In genomic region chr7:604884-605531, GRCh38 we compare ENCODE assay signal across 10 cellular contexts.
DNase-seq lines count a peak whose midpoint lies in the region; ATAC-seq, FAIRE-seq and TF ChIP-seq lines count a peak whose summit lies in the region.
"Had no signal": no experiment of that assay in that cellular context is flagged by ENCODE, and none has a peak within 500 bp of the region (broad histone marks: within the 10 kb centered on the region; RNA-seq: fewer than 3 reads in every experiment).

No MANE protein-coding gene starts in this region.

- no peak for ATAC-seq in HG03025 (IDR thresholded peaks at IDR 0.05; ENCODE audit: low FRiP score, unreplicated experiment)

- H3K36me3 Mint-ChIP-seq in astrocyte (ENCODE audit: low read depth, unreplicated experiment): peaks cover 2% of the 10 kb centered on the region

- peak overlapping the region; percentile 40 for H3K4me3 Mint-ChIP-seq in astrocyte (ENCODE audit: unreplicated experiment)

- H3K27ac ChIP-seq in astrocyte (ENCODE audit: low read depth, low read length) (peak overlapping the region; percentile 96), mesodermal cell (ENCODE audit: low read depth, low read length, severe bottlenecking) (peak overlapping the region; percentile 95), thymus (ENCODE audit: low read depth) (peak overlapping the region; percentile 85)

- H3K4me1 Mint-ChIP-seq in astrocyte (ENCODE audit: low read depth, unreplicated experiment): peaks cover 15% of the 10 kb centered on the region

- H3K27me3 ChIP-seq in astrocyte (ENCODE audit: insufficient read depth, low read length) (no peaks in the 10 kb centered on the region), thymus (ENCODE audit: control insufficient read depth, insufficient read depth) (no peaks in the 10 kb centered on the region)

- 88 to 89% methylated on average over 17 to 26 of the region's 28 CpGs for WGBS in mesodermal cell (ENCODE audit: insufficient coverage in 2 of 2), 2 experiments
- 84% methylated on average over 28 of the region's 28 CpGs for whole genome bisulfite sequencing in thymus

- FAIRE-seq in astrocyte (lab: Jason Lieb, UNC): no peak

- no peaks in the 10 kb centered on the region for H3K27me3 Mint-ChIP-seq in astrocyte (ENCODE audit: low read depth, unreplicated experiment)

- H3K4me1 ChIP-seq in astrocyte (ENCODE audit: insufficient read depth, low read length) (peaks cover 43% of the 10 kb centered on the region), mesodermal cell (ENCODE audit: control insufficient read depth, insufficient read depth, low read length, poor library complexity, severe bottlenecking) (peaks cover 50% of the 10 kb centered on the region), thymus (ENCODE audit: control insufficient read depth, insufficient read depth, low read length) (peaks cover 28% of the 10 kb centered on the region)

- H3K27ac Mint-ChIP-seq in astrocyte (ENCODE audit: unreplicated experiment): peak overlapping the region; percentile 75

- TF ChIP-seq CTCF in astrocyte (IDR thresholded peaks at IDR 0.05; ENCODE audit: insufficient read depth, low read depth, low read length): no peak

- H3K9me3 ChIP-seq in astrocyte (ENCODE audit: insufficient read depth, low read depth, low read length): no peaks in the 10 kb centered on the region
- H3K9me3 ChIP-seq in mesodermal cell (ENCODE audit: control insufficient read depth, low read length): no peaks in the 10 kb centered on the region
- no peaks in the 10 kb centered on the region for H3K9me3 ChIP-seq in thymus (ENCODE audit: control insufficient read depth)

- H3K9me3 Mint-ChIP-seq in astrocyte (ENCODE audit: unreplicated experiment): no peaks in the 10 kb centered on the region

- peak overlapping the region; percentile 77 for H3K4me2 ChIP-seq in astrocyte (ENCODE audit: low read length)

- peak; percentile 50 for DNase-seq in activated CD4-positive, alpha-beta T cell treated with anti-CD3 and anti-CD28 coated beads for 48 hours
- no peak for DNase-seq in activated CD4-positive, alpha-beta T cell treated with anti-CD3 and anti-CD28 coated beads, Interleukin-2, amount 50 U/mL, for 1 hour
- DNase-seq in astrocyte (ENCODE audit: low read depth): no peak
- no peak for DNase-seq in middle frontal gyrus (ENCODE audit: extremely low spot score, low spot score)
- DNase-seq in hypothalamus (lab: John Stamatoyannopoulos, UW): no peak
- DNase-seq: ACHN, SHP77 treated with DMSO at 0.1 percent for 48 hours had no signal

- no peaks in the 10 kb centered on the region for H3K79me2 ChIP-seq in astrocyte (ENCODE audit: insufficient read depth, low read length)

- peak overlapping the region; percentile 72 for H2AFZ ChIP-seq in astrocyte (ENCODE audit: low read depth, low read length)

- H3K4me3 ChIP-seq in astrocyte (ENCODE audit: insufficient read depth, low read depth, low read length) (no peak overlapping the region), mesodermal cell (ENCODE audit: extremely low read depth, insufficient read depth, low read length, poor library complexity, severe bottlenecking) (no peak overlapping the region), thymus (ENCODE audit: low read length) (peak overlapping the region; percentile 47)

- H4K20me1 ChIP-seq in astrocyte (ENCODE audit: insufficient read depth, low read length): no peaks in the 10 kb centered on the region

- no peaks in the 10 kb centered on the region for H3K36me3 ChIP-seq in astrocyte (ENCODE audit: insufficient read depth, low read length)
- H3K36me3 ChIP-seq in mesodermal cell (ENCODE audit: control insufficient read depth, insufficient read depth, low read length): no peaks in the 10 kb centered on the region
- H3K36me3 ChIP-seq in thymus (ENCODE audit: control insufficient read depth, insufficient read depth): no peaks in the 10 kb centered on the region

- peak overlapping the region; percentile 80 for H3K9ac ChIP-seq in astrocyte (ENCODE audit: low read length)
